ENCODE assay signal across 8 cellular contexts in the genomic region with DNA sequence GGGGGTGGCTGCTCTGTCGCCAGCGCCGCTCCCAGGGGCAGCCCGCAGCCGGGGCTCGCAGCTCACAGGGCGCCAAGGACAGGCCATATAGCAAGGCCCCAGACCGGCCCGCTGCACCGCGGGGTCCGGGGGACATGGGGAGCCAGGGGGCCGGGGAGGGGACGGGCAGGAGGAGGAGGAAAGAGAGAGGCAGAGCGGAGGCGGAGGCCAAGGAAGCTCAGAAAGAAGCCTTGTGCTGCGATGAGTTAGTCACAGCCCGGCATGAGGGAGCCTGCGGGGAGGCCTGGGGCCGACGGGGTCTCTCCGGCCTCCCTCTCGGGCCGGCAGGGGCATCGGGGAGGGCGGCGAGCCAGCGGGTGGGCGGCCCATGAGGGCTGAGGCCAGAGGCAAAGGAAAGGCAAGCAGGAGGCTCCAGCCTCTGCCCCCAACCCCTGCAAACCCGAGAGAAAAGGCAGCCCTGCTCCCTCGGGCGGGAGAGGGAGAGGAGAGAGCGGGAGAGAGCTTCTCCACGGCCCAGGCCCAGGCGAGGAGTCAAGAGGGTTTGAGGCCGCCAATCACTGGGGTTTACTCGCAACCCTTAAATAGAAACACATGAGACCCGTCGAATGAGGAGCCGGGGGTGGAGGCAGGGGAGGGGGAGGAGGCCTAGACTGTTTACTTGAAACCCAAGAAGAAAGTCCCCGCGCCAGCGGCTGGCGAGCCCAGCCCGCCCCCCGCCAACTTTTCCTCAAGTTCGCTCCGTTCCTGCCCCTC.
DNase-seq lines count a peak whose midpoint lies in the region; ATAC-seq, FAIRE-seq and TF ChIP-seq lines count a peak whose summit lies in the region.

No MANE protein-coding gene starts in this region.

- POLR2A ChIA-PET in PC-3 (lab: Charles Lee; ENCODE audit: unreplicated experiment), result no interaction called here

- H4K20me1 ChIP-seq in mammary epithelial cell (ENCODE audit: insufficient read depth, low read length), result no peaks in the 10 kb centered on the region
- no peaks in the 10 kb centered on the region for H4K20me1 ChIP-seq in PC-3 (ENCODE audit: low read length)

- dilution Hi-C loops in mammary epithelial cell (cut with HindIII; ENCODE audit: low sequenced_read_pairs), result no loop called here

- peak overlapping the region; percentile 91 for H3K4me3 ChIP-seq in HFF-Myc (replicated peaks; ENCODE audit: low read depth, low read length)
- H3K4me3 ChIP-seq in mammary epithelial cell (replicated peaks in 1 of 3; ENCODE audit: insufficient read depth in 1 of 3, low read depth in 2 of 3, low read length in 3 of 3), result peak overlapping the region in 1 of 3 experiments; percentile 37
- H3K4me3 ChIP-seq in kidney (ENCODE audit: low read length in 2 of 2), result peak overlapping the region; percentile 80 to 84
- H3K4me3 ChIP-seq in PC-3 (ENCODE audit: low read length), result no peak overlapping the region

- H3K27ac ChIP-seq in mammary epithelial cell (ENCODE audit: insufficient read depth, low read depth, low read length) (peak overlapping the region; percentile 36), kidney (ENCODE audit: low read depth in 2 of 2, low read length in 2 of 2) (peak overlapping the region; percentile 89 to 92), PC-3 (ENCODE audit: low read length) (no peak overlapping the region)

- TF ChIP-seq CTCF in HFF-Myc (IDR thresholded peaks at IDR 0.05; ENCODE audit: low read depth, low read length, missing control alignments), result no peak
- TF ChIP-seq CTCF in mammary epithelial cell (conservative IDR thresholded peaks at IDR 0.05 in 1 of 2, IDR thresholded peaks at IDR 0.05 in 1 of 2; ENCODE audit: extremely low read depth in 1 of 2, insufficient read depth in 1 of 2, low read depth in 1 of 2, low read length in 2 of 2), result no peak
- no peak for TF ChIP-seq CTCF in kidney (IDR thresholded peaks at IDR 0.05; ENCODE audit: borderline replicate concordance, extremely low read depth, insufficient read depth)
- TF ChIP-seq CTCF in PC-3 (conservative IDR thresholded peaks at IDR 0.05; ENCODE audit: low read depth, low read length), result no peak

- H3K9ac ChIP-seq in mammary epithelial cell (ENCODE audit: insufficient read depth, low read length) (peak overlapping the region; percentile 46), kidney (ENCODE audit: low read length in 2 of 2) (peak overlapping the region; percentile 80 to 90), PC-3 (ENCODE audit: low read length) (no peak overlapping the region)

- no peaks in the 10 kb centered on the region for H3K9me2 ChIP-seq in PC-3 (replicated peaks; ENCODE audit: low read length)

- H3K9me3 ChIP-seq in mammary epithelial cell (replicated peaks; ENCODE audit: insufficient read depth, low read length) (no peaks in the 10 kb centered on the region), kidney (ENCODE audit: control insufficient read depth in 1 of 2, low read length in 2 of 2) (no peaks in the 10 kb centered on the region), PC-3 (ENCODE audit: low read length) (no peaks in the 10 kb centered on the region)

- FAIRE-seq in kidney (lab: Jason Lieb, UNC), result no peak

- H3K36me3 ChIP-seq in mammary epithelial cell (ENCODE audit: insufficient read depth, low read length) (peaks cover 12% of the 10 kb centered on the region), kidney (ENCODE audit: control insufficient read depth in 1 of 2, insufficient read depth in 2 of 2, low read length in 2 of 2) (no peaks in the 10 kb centered on the region), PC-3 (ENCODE audit: low read depth, low read length) (no peaks in the 10 kb centered on the region)

- H3K79me2 ChIP-seq in mammary epithelial cell (ENCODE audit: insufficient read depth, low read length) (peaks cover 76% of the 10 kb centered on the region), PC-3 (ENCODE audit: low read length) (no peaks in the 10 kb centered on the region)

- H3K27me3 ChIP-seq in mammary epithelial cell (ENCODE audit: insufficient read depth, low read length) (no peaks in the 10 kb centered on the region), PC-3 (ENCODE audit: low read length) (no peaks in the 10 kb centered on the region)

- H3K4me1 ChIP-seq in mammary epithelial cell (ENCODE audit: insufficient read depth, low read length), result peaks cover 57% of the 10 kb centered on the region
- H3K4me1 ChIP-seq in kidney (ENCODE audit: control insufficient read depth in 1 of 2, insufficient read depth in 1 of 2, low read depth in 1 of 2, low read length in 2 of 2), result peaks cover 5 to 17% of the 10 kb centered on the region in 2 donors
- no peaks in the 10 kb centered on the region for H3K4me1 ChIP-seq in PC-3 (ENCODE audit: insufficient read depth, low read length)

- ATAC-seq in PC-3, result no peak
- ATAC-seq in GM18517 (IDR thresholded peaks at IDR 0.05; ENCODE audit: unreplicated experiment), result no peak

- H2AFZ ChIP-seq in mammary epithelial cell (ENCODE audit: low read depth, low read length) (peak overlapping the region; percentile 38), PC-3 (ENCODE audit: low read length) (no peak overlapping the region)

- H3K4me2 ChIP-seq in mammary epithelial cell (ENCODE audit: insufficient read depth, low read depth, low read length) (peak overlapping the region; percentile 93), PC-3 (ENCODE audit: low read length) (no peak overlapping the region)

- peak; percentile 94 for DNase-seq in AG20443 (ENCODE audit: low spot score)
- peak; percentile 80 for DNase-seq in HFF-Myc (ENCODE audit: extremely low read depth, low read depth)
- peak; percentile 25 to 74 (median 40) for DNase-seq in T-helper 2 cell
- DNase-seq in mammary epithelial cell, result peak; percentile 62
- peak; percentile 94 for DNase-seq in kidney
- peak; percentile 19 for DNase-seq in stimulated activated CD4-positive, alpha-beta T cell treated with anti-CD3 and anti-CD28 coated beads, Interleukin-2, amount 100 ng/mL, for 4 hours (ENCODE audit: low read depth)
- no peak for DNase-seq in PC-3

- no TSS peak for BruUV-seq in mammary epithelial cell (replicated peaks; lab: Mats Ljungman, UMichigan)
- no TSS peak for BruUV-seq in PC-3 (replicated peaks; lab: Mats Ljungman, UMichigan)

- H3F3A ChIP-seq in PC-3 (ENCODE audit: low read length, unreplicated experiment), result no peaks in the 10 kb centered on the region

- intact Hi-C loops in mammary epithelial cell (cut with micrococcal nuclease) (no loop called here), kidney (cut with DNase I) (no loop called here), PC-3 (cut with micrococcal nuclease) (no loop called here)

- WGBS in mammary epithelial cell (ENCODE audit: low coverage, missing lambda C conversion rate), result 6% methylated on average over 11 of the region's 48 CpGs

- in situ Hi-C loops in mammary epithelial cell (cut with MboI; ENCODE audit: low sequenced_read_pairs in 2 of 2), result no loop called here

- CTCF ChIA-PET in mammary epithelial cell (lab: Charles Lee; ENCODE audit: low non-redundant PET) (no interaction called here), PC-3 (lab: Charles Lee) (no interaction called here)
